1 cellular context compared by ENCODE assay signal in genomic region chr6:43311681-43312080, GRCh38.
TF ChIP-seq lines count a peak whose summit lies in the region.

No MANE protein-coding gene starts in this region.

TF ChIP-seq in K562, 482 proteins besides CTCF, POLR2A, EP300 and RAD21:
- no peak for TF ChIP-seq POLR2G (IDR thresholded peaks at IDR 0.05; ENCODE audit: low read depth, low read length)
- peak; percentile 4; the same call in 1 of the 2 replicates for TF ChIP-seq L3MBTL2 (IDR thresholded peaks at IDR 0.05)
